In the genomic region with DNA sequence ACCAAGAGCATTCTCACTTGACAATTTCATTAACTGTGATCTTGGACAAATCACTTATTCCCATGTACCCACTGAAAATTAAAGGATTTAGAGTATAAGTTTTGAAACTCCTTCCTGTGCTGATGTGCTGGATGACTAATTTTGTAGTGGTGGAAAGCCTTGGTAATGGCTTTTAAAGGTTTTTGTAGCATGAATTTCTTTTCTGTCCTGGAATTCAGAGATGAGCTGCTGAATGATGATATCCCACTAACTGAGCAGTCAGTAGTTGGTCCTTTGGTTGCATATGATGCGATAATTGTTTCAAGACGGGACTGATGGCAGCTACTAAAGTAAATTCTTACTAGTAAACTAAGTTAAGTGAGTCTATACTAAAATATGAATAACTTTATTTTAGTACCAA, we compare ENCODE assay signal across 1 cellular context.
TF ChIP-seq lines count a peak whose summit lies in the region.

No MANE protein-coding gene starts in this region.

TF ChIP-seq in HepG2, 621 proteins besides CTCF, POLR2A, EP300 and RAD21:
- TF ChIP-seq, protein P1, sequence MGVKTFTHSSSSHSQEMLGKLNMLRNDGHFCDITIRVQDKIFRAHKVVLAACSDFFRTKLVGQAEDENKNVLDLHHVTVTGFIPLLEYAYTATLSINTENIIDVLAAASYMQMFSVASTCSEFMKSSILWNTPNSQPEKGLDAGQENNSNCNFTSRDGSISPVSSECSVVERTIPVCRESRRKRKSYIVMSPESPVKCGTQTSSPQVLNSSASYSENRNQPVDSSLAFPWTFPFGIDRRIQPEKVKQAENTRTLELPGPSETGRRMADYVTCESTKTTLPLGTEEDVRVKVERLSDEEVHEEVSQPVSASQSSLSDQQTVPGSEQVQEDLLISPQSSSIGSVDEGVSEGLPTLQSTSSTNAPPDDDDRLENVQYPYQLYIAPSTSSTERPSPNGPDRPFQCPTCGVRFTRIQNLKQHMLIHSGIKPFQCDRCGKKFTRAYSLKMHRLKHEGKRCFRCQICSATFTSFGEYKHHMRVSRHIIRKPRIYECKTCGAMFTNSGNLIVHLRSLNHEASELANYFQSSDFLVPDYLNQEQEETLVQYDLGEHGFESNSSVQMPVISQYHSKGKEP (CRISPR knock-in tag; IDR thresholded peaks at IDR 0.05): no peak
- TF ChIP-seq ZBTB1 (CRISPR knock-in tag; IDR thresholded peaks at IDR 0.05; ENCODE audit: borderline replicate concordance) (no peak), FLYWCH1 (CRISPR knock-in tag; IDR thresholded peaks at IDR 0.05) (no peak), NFATC3 (CRISPR knock-in tag; IDR thresholded peaks at IDR 0.05) (no peak), ZNF567 (CRISPR knock-in tag; IDR thresholded peaks at IDR 0.05; ENCODE audit: borderline replicate concordance) (no peak), ZNF660 (CRISPR knock-in tag; IDR thresholded peaks at IDR 0.05; ENCODE audit: borderline replicate concordance, low read depth) (no peak), ZNF773 (CRISPR knock-in tag; IDR thresholded peaks at IDR 0.05; ENCODE audit: borderline replicate concordance) (no peak), HNRNPLL (IDR thresholded peaks at IDR 0.05; ENCODE audit: low read depth, low read length, poor library complexity, severe bottlenecking) (no peak), ZNF343 (CRISPR knock-in tag; IDR thresholded peaks at IDR 0.05) (no peak), ZNF7 (CRISPR knock-in tag; IDR thresholded peaks at IDR 0.05) (no peak), ZNF746 (CRISPR knock-in tag; IDR thresholded peaks at IDR 0.05) (no peak), YEATS4 (CRISPR knock-in tag; IDR thresholded peaks at IDR 0.05; ENCODE audit: borderline replicate concordance) (no peak), ZNF350 (CRISPR knock-in tag; IDR thresholded peaks at IDR 0.05; ENCODE audit: borderline replicate concordance, low read depth) (no peak), FOXM1 (CRISPR knock-in tag; IDR thresholded peaks at IDR 0.05) (no peak), THAP7 (CRISPR knock-in tag; IDR thresholded peaks at IDR 0.05) (no peak), ZBTB42 (CRISPR knock-in tag; IDR thresholded peaks at IDR 0.05) (no peak), ZNF644 (CRISPR knock-in tag; IDR thresholded peaks at IDR 0.05; ENCODE audit: low read depth) (no peak)
- TF ChIP-seq, protein P2, sequence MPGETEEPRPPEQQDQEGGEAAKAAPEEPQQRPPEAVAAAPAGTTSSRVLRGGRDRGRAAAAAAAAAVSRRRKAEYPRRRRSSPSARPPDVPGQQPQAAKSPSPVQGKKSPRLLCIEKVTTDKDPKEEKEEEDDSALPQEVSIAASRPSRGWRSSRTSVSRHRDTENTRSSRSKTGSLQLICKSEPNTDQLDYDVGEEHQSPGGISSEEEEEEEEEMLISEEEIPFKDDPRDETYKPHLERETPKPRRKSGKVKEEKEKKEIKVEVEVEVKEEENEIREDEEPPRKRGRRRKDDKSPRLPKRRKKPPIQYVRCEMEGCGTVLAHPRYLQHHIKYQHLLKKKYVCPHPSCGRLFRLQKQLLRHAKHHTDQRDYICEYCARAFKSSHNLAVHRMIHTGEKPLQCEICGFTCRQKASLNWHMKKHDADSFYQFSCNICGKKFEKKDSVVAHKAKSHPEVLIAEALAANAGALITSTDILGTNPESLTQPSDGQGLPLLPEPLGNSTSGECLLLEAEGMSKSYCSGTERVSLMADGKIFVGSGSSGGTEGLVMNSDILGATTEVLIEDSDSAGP (CRISPR knock-in tag; IDR thresholded peaks at IDR 0.05; ENCODE audit: borderline replicate concordance): no peak
- TF ChIP-seq, protein P3, sequence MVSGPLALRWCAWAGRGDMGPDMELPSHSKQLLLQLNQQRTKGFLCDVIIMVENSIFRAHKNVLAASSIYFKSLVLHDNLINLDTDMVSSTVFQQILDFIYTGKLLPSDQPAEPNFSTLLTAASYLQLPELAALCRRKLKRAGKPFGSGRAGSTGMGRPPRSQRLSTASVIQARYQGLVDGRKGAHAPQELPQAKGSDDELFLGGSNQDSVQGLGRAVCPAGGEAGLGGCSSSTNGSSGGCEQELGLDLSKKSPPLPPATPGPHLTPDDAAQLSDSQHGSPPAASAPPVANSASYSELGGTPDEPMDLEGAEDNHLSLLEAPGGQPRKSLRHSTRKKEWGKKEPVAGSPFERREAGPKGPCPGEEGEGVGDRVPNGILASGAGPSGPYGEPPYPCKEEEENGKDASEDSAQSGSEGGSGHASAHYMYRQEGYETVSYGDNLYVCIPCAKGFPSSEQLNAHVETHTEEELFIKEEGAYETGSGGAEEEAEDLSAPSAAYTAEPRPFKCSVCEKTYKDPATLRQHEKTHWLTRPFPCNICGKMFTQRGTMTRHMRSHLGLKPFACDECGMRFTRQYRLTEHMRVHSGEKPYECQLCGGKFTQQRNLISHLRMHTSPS (CRISPR knock-in tag; IDR thresholded peaks at IDR 0.05; ENCODE audit: low read depth): no peak
